In the genomic region with DNA sequence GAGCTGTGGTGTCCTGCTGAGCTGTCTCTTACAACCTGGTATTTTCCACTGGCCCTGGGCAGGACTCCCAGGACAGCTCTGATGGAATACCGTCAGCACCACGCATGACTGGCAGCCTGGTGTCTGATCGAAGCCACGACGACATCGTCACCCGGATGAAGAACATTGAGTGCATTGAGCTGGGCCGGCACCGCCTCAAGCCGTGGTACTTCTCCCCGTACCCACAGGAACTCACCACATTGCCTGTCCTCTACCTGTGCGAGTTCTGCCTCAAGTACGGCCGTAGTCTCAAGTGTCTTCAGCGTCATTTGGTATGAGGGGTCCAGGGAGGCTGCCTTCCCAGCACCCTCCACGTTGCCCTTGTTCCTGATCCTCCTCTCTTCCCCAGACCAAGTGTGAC, we compare ENCODE assay signal across 23 cellular contexts. TPM values are rescaled to one million over a fixed set of nuclear protein-coding genes. Genes with fewer than 3 reads are reported as not detected.
A peak's percentile ranks its signal among the peaks of the same experiment; 100 is the strongest.
DNase-seq lines count a peak whose midpoint lies in the region; ATAC-seq, FAIRE-seq and TF ChIP-seq lines count a peak whose summit lies in the region.
"Had no signal": no experiment of that assay in that cellular context is flagged by ENCODE, and none has a peak within 500 bp of the region (broad histone marks: within the 10 kb centered on the region; RNA-seq: fewer than 3 reads in every experiment).

No MANE protein-coding gene starts in this region.

- no peak overlapping the region for H3K27ac ChIP-seq in CD4-positive, alpha-beta T cell (ENCODE audit: low read depth, low read length)
- H3K27ac ChIP-seq in DND-41 (ENCODE audit: low read length) = no peak overlapping the region
- H3K27ac ChIP-seq in K562 (ENCODE audit: extremely low read depth, low read depth, low read length) = no peak overlapping the region
- H3K27ac ChIP-seq in body of pancreas = no peak overlapping the region
- H3K27ac ChIP-seq in colonic mucosa = no peak overlapping the region
- H3K27ac ChIP-seq: SK-N-MC had no signal

- no peak for ATAC-seq in CD4-positive, alpha-beta T cell (ENCODE audit: poor library complexity)
- ATAC-seq in DND-41 (ENCODE audit: insufficient read depth, low read depth) (no peak), K562 (no peak), natural killer cell (no peak), body of pancreas (no peak), GM18909 (IDR thresholded peaks at IDR 0.05; ENCODE audit: poor library complexity, unreplicated experiment) (no peak)
- ATAC-seq: activated T-cell treated with anti-CD3 and anti-CD28 coated beads, Interleukin-2, amount 50 U/mL, for 72 hours; left ventricle myocardium superior had no signal

- H3K4me3 ChIP-seq in DND-41 (ENCODE audit: low read depth in 1 of 2, low read length in 2 of 2) (no peak overlapping the region), K562 (no peak overlapping the region), body of pancreas (no peak overlapping the region), colonic mucosa (no peak overlapping the region)
- H3K4me3 ChIP-seq: SK-N-MC had no signal

- H3K9me1 ChIP-seq in K562 (ENCODE audit: control insufficient read depth, insufficient read depth, low read length) = peaks cover 3% of the 10 kb centered on the region

- no peaks in the 10 kb centered on the region for H3K27me3 Mint-ChIP-seq in CD4-positive, alpha-beta T cell
- no peaks in the 10 kb centered on the region for H3K27me3 Mint-ChIP-seq in natural killer cell (ENCODE audit: low read depth in 2 of 2)

- TF ChIP-seq CTCF in CD4-positive, alpha-beta T cell (IDR thresholded peaks at IDR 0.05) = no peak
- TF ChIP-seq CTCF in DND-41 (IDR thresholded peaks at IDR 0.05; ENCODE audit: borderline replicate concordance, extremely low read depth, low read length, poor library complexity, severe bottlenecking) (no peak), K562 (IDR thresholded peaks at IDR 0.05 in 2 of 3, conservative IDR thresholded peaks at IDR 0.05 in 1 of 3; ENCODE audit: insufficient read depth in 2 of 3, low read depth in 1 of 3, low read length in 3 of 3) (no peak), natural killer cell (IDR thresholded peaks at IDR 0.05) (no peak), body of pancreas (IDR thresholded peaks at IDR 0.05) (no peak), colonic mucosa (IDR thresholded peaks at IDR 0.05) (no peak)

- 95% methylated on average over 12 of the region's 16 CpGs for WGBS in K562 (ENCODE audit: insufficient coverage, low coverage, missing lambda C conversion rate)
- WGBS in body of pancreas, 2 donors = 87 to 89% methylated on average over 10 to 15 of the region's 16 CpGs

- H3K4me2 ChIP-seq in DND-41 (ENCODE audit: insufficient read depth, low read length) = 0 out of 2 replicates have a peak overlapping the region, but pooled peaks have one; percentile 1
- H3K4me2 ChIP-seq in K562 (ENCODE audit: insufficient read depth, low read length) = no peak overlapping the region

- peaks cover 68% of the 10 kb centered on the region for H3K4me1 ChIP-seq in DND-41 (ENCODE audit: insufficient read depth, low read length)
- peaks cover 24 to 35% of the 10 kb centered on the region in 2 experiments for H3K4me1 ChIP-seq in K562 (replicated peaks in 1 of 2; ENCODE audit: control insufficient read depth in 2 of 2, insufficient read depth in 2 of 2, low read length in 2 of 2)
- H3K4me1 ChIP-seq in body of pancreas = peaks cover 36% of the 10 kb centered on the region
- peaks cover 16% of the 10 kb centered on the region for H3K4me1 ChIP-seq in colonic mucosa

- no peak overlapping the region for H3K9ac ChIP-seq in DND-41 (ENCODE audit: low read depth, low read length)
- no peak overlapping the region for H3K9ac ChIP-seq in K562 (ENCODE audit: insufficient read depth in 1 of 2, low read depth in 2 of 2, low read length in 2 of 2)
- H3K9ac ChIP-seq in colonic mucosa (ENCODE audit: low read depth in 2 of 2, low read length in 2 of 2) = no peak overlapping the region

- FAIRE-seq in K562 (lab: Jason Lieb, UNC) = no peak
- FAIRE-seq: RCC 7860, TTC549 had no signal

- H3K4me1 Mint-ChIP-seq in CD4-positive, alpha-beta T cell (ENCODE audit: low read depth) = peaks cover 41% of the 10 kb centered on the region
- H3K4me1 Mint-ChIP-seq in natural killer cell = peaks cover 0 to 33% of the 10 kb centered on the region in 2 donors

- no peaks in the 10 kb centered on the region for H3K9me3 Mint-ChIP-seq in CD4-positive, alpha-beta T cell
- no peaks in the 10 kb centered on the region for H3K9me3 Mint-ChIP-seq in natural killer cell
- H3K9me3 Mint-ChIP-seq: activated T-cell treated with anti-CD3 and anti-CD28 coated beads, Interleukin-2, amount 50 U/mL, for 72 hours had no signal

- H3K4me3 Mint-ChIP-seq in CD4-positive, alpha-beta T cell = peak overlapping the region; percentile 69
- H3K4me3 Mint-ChIP-seq in natural killer cell = peak overlapping the region; percentile 3

- TF ChIP-seq RAD21 in K562 (CRISPR knock-in tag; conservative IDR thresholded peaks at IDR 0.05 in 1 of 2, IDR thresholded peaks at IDR 0.05 in 1 of 2) = no peak

- in situ Hi-C loops in K562 (cut with MboI) = loop anchor here (5.0 to 10.0 kb wide), 2 partner anchors 108 to 280 kb away; no protein-coding TSS in a partner anchor

- peaks cover 40% of the 10 kb centered on the region for H4K20me1 ChIP-seq in DND-41 (ENCODE audit: insufficient read depth, low read length)
- H4K20me1 ChIP-seq in K562 (replicated peaks; ENCODE audit: control insufficient read depth, insufficient read depth, low read length) = peaks cover 14% of the 10 kb centered on the region

- CTCF ChIA-PET in CD4-positive, alpha-beta T cell (lab: Charles Lee) = no interaction called here
- CTCF ChIA-PET in K562 (lab: Yijun Ruan, JAX; ENCODE audit: low intra/inter-chr PET ratio) = no interaction called here

- no peak for DNase-seq in CD4-positive, alpha-beta T cell
- no peak for DNase-seq in DND-41
- no peak for DNase-seq in K562 (ENCODE audit: extremely low read depth in 1 of 4, low spot score in 3 of 4)
- DNase-seq in natural killer cell = no peak
- DNase-seq in body of pancreas = no peak
- no peak for DNase-seq in colonic mucosa
- DNase-seq in retina = no peak
- DNase-seq: activated CD4-positive, alpha-beta T cell treated with anti-CD3 and anti-CD28 coated beads, Interleukin-2, amount 50 U/mL, for 1 hour; activated T-cell treated with anti-CD3 and anti-CD28 coated beads, Interleukin-2, amount 50 U/mL, for 72 hours; anterior cingulate cortex; cerebellar nuclear complex; effector CD8-positive, alpha-beta T cell; H7; left ventricle myocardium superior; NCI-H1092; NCI-H2081; NCI-H446 treated with DMSO at 0.1 percent for 48 hours; NK-92 treated with Interleukin-12 subunit alpha and Interleukin-12 subunit beta, amount 100 ng/mL, for 24 hours; stimulated activated CD4-positive, alpha-beta T cell treated with anti-CD3 and anti-CD28 coated beads, Interleukin-1b, Interleukin-23, amount 100 ng/mL, for 48 hours had no signal

- BruUV-seq in K562 (replicated peaks; lab: Mats Ljungman, UMichigan) = no TSS peak

- peaks cover 71% of the 10 kb centered on the region for H3K36me3 Mint-ChIP-seq in CD4-positive, alpha-beta T cell (ENCODE audit: low read depth)
- H3K36me3 Mint-ChIP-seq in natural killer cell = no peaks in the 10 kb centered on the region

- intact Hi-C loops in CD4-positive, alpha-beta T cell (cut with DNase I, micrococcal nuclease) = loop anchor here (5.0 to 10.0 kb wide), 5 partner anchors 52 to 550 kb away; a partner anchor contains a TSS
- intact Hi-C loops in K562 (cut with micrococcal nuclease) = loop anchor here (5.0 kb wide), 2 partner anchors 58 to 173 kb away; a partner anchor contains a TSS
- intact Hi-C loops in natural killer cell (cut with micrococcal nuclease) = loop anchor here (5.0 kb wide), 2 partner anchors 77 to 288 kb away; a partner anchor contains a TSS
- intact Hi-C loops in body of pancreas (cut with DNase I) = no loop called here
- intact Hi-C loops in colonic mucosa (cut with DNase I) = no loop called here

- 0 out of 2 replicates have a peak, but pooled peaks have one; percentile 13 for TF ChIP-seq POLR2A in K562 (conservative IDR thresholded peaks at IDR 0.05)
- no peak for TF ChIP-seq POLR2A in body of pancreas (IDR thresholded peaks at IDR 0.05)

- POLR2A ChIA-PET in CD4-positive, alpha-beta T cell (lab: Charles Lee) = no interaction called here
- POLR2A ChIA-PET in K562 (lab: Yijun Ruan, JAX) = interaction anchor here (2.0 kb wide), 1 partner anchor 8 kb away, joined by 5 read pairs; no protein-coding TSS in a partner anchor

- peak overlapping the region; percentile 61 for H3K27ac Mint-ChIP-seq in CD4-positive, alpha-beta T cell
- H3K27ac Mint-ChIP-seq in natural killer cell = peak overlapping the region; percentile 33 to 53

- no peaks in the 10 kb centered on the region for H3K27me3 ChIP-seq in CD4-positive, alpha-beta T cell (ENCODE audit: control insufficient read depth, insufficient read depth, low read length)
- H3K27me3 ChIP-seq in DND-41 (ENCODE audit: insufficient read depth, low read length, poor library complexity) (no peaks in the 10 kb centered on the region), K562 (ENCODE audit: control insufficient read depth in 2 of 2, insufficient read depth in 2 of 2, low read length in 2 of 2) (no peaks in the 10 kb centered on the region), body of pancreas (no peaks in the 10 kb centered on the region), colonic mucosa (no peaks in the 10 kb centered on the region)

- H3K79me2 ChIP-seq in DND-41 (ENCODE audit: insufficient read depth, low read length) (peaks cover 60% of the 10 kb centered on the region), K562 (ENCODE audit: control insufficient read depth, insufficient read depth, low read length) (peaks cover 24% of the 10 kb centered on the region)

- H3K9me3 ChIP-seq in CD4-positive, alpha-beta T cell (ENCODE audit: control insufficient read depth, low read length) = no peaks in the 10 kb centered on the region
- no peaks in the 10 kb centered on the region for H3K9me3 ChIP-seq in DND-41 (ENCODE audit: insufficient read depth, low read length, severe bottlenecking)
- H3K9me3 ChIP-seq in K562 (replicated peaks; ENCODE audit: control insufficient read depth, insufficient read depth, low read depth, low read length) = no peaks in the 10 kb centered on the region
- no peaks in the 10 kb centered on the region for H3K9me3 ChIP-seq in body of pancreas
- no peaks in the 10 kb centered on the region for H3K9me3 ChIP-seq in colonic mucosa

- H2AFZ ChIP-seq in DND-41 (ENCODE audit: low read depth, low read length) (no peak overlapping the region), K562 (ENCODE audit: low read depth, low read length) (no peak overlapping the region)

- TF ChIP-seq EP300 in K562 (IDR thresholded peaks at IDR 0.05; ENCODE audit: low read length) = no peak

- H3K36me3 ChIP-seq in DND-41 (ENCODE audit: insufficient read depth, low read length) (peaks cover 67% of the 10 kb centered on the region), K562 (ENCODE audit: control insufficient read depth, insufficient read depth, low read length) (peaks cover 67% of the 10 kb centered on the region), body of pancreas (replicated peaks in 1 of 2; ENCODE audit: insufficient read depth in 1 of 2, low read depth in 2 of 2) (peaks cover 0 to 38% of the 10 kb centered on the region in 2 donors), colonic mucosa (peaks cover 17% of the 10 kb centered on the region)

RNA-seq across cellular contexts. Expression of a gene that starts 2.4 kb away (rescaled TPM):
- 10 to 100 TPM; 90.9 to 99.6 TPM for total RNA-seq in CD4-positive, alpha-beta T cell
- total RNA-seq in K562 (2011; cell fraction: chromatin; rRNA removed; ENCODE audit: low replicate concordance) = 44.9 and 134 TPM in 2 replicates
- total RNA-seq in K562 (2011; cell fraction: nucleolus; rRNA removed) = 81.0 and 82.1 TPM in 2 replicates
- total RNA-seq in K562 (2011; cell fraction: nucleoplasm; rRNA removed) = 51.7 and 58.3 TPM in 2 replicates
- 59.6 and 74.1 TPM in 2 replicates for total RNA-seq in K562 (2014; rRNA removed)
- 28.8 and 34.4 TPM in 2 replicates for total RNA-seq in K562 (2014; rRNA removed; fragmentation: Illumina TruSeq; extraction: Trizol)
- total RNA-seq in K562 (2015; rRNA removed; fragmentation: Illumina TruSeq; extraction: Trizol) = 52.7 and 57.5 TPM in 2 replicates
- total RNA-seq in K562 (2021) = 68.3 and 76.8 TPM in 2 replicates
- polyA plus RNA-seq in K562 (2011; rRNA removed) = 42.4 and 57.9 TPM in 2 replicates
- polyA plus RNA-seq in K562 (2011; cell fraction: cytosol; rRNA removed) = 44.4 and 53.1 TPM in 2 replicates
- 70.2 and 76.3 TPM in 2 replicates for polyA plus RNA-seq in K562 (2011; cell fraction: nucleus; rRNA removed)
- polyA plus RNA-seq in K562 (2012) = 52.3 and 56.9 TPM in 2 replicates
- 63.3 and 66.5 TPM in 2 replicates for polyA plus RNA-seq in K562 (2014; fragmentation: Illumina TruSeq; extraction: Trizol)
- 10 to 100 TPM in 1 of 2 experiments, 1 to 10 TPM in 1; 3.6 to 12.9 TPM for polyA plus RNA-seq in K562 (2014; fragmentation: Nextera tagmentation; extraction: Ambion mirVana)
- 68.4 and 75.4 TPM in 2 replicates for polyA plus RNA-seq in K562 (2014; rRNA removed)
- 47.1 and 62.6 TPM in 2 replicates for polyA minus RNA-seq in K562 (2011; rRNA and poly(A)+ RNA removed)
- 27.5 and 38.4 TPM in 2 replicates for polyA minus RNA-seq in K562 (2011; cell fraction: cytosol; rRNA and poly(A)+ RNA removed)
- 32.3 and 44.0 TPM in 2 replicates for polyA minus RNA-seq in K562 (2011; cell fraction: nucleus; rRNA and poly(A)+ RNA removed)
- total RNA-seq in natural killer cell = 100 to 1,000 TPM; 140 to 155 (median 146) TPM
- 10 to 100 TPM; 38.9 to 45.5 TPM for total RNA-seq in body of pancreas
- 10 to 100 TPM; 65.3 to 83.4 TPM for total RNA-seq in colonic mucosa

RNA-seq across cellular contexts. Expression of a gene that starts 6.2 kb away (rescaled TPM):
- 10 to 100 TPM; 25.3 to 25.9 TPM for total RNA-seq in CD4-positive, alpha-beta T cell
- 43.1 and 99.3 TPM in 2 replicates for total RNA-seq in K562 (2011; cell fraction: chromatin; rRNA removed; ENCODE audit: low replicate concordance)
- total RNA-seq in K562 (2011; cell fraction: nucleolus; rRNA removed) = 62.9 and 67.9 TPM in 2 replicates
- total RNA-seq in K562 (2011; cell fraction: nucleoplasm; rRNA removed) = 55.1 and 61.4 TPM in 2 replicates
- total RNA-seq in K562 (2014; rRNA removed) (64.4 and 78.1 TPM in 2 replicates), K562 (2014; rRNA removed; fragmentation: Illumina TruSeq; extraction: Trizol) (9.0 and 11.7 TPM in 2 replicates), K562 (2015; rRNA removed; fragmentation: Illumina TruSeq; extraction: Trizol) (15.1 and 15.6 TPM in 2 replicates), K562 (2021) (78.2 and 87.2 TPM in 2 replicates), natural killer cell (10 to 100 TPM; 34.6 to 45.6 (median 38.5) TPM), body of pancreas (100 to 1,000 TPM in 1 of 2 donors, 10 to 100 TPM in 1; 45.4 to 112 TPM), colonic mucosa (10 to 100 TPM; 26.1 to 58.1 TPM)
- polyA plus RNA-seq in K562 (2011; rRNA removed) (33.2 and 33.8 TPM in 2 replicates), K562 (2014; fragmentation: Illumina TruSeq; extraction: Trizol) (15.6 and 15.9 TPM in 2 replicates), K562 (2014; fragmentation: Nextera tagmentation; extraction: Ambion mirVana) (1 to 10 TPM; 5.4 to 9.4 TPM), K562 (2014; rRNA removed) (63.2 and 75.9 TPM in 2 replicates)
- polyA plus RNA-seq in K562 (2011; cell fraction: cytosol; rRNA removed) = 33.5 and 84.3 TPM in 2 replicates
- polyA plus RNA-seq in K562 (2011; cell fraction: nucleus; rRNA removed) = 65.0 and 106 TPM in 2 replicates
- 32.9 and 41.4 TPM in 2 replicates for polyA plus RNA-seq in K562 (2012)
- polyA minus RNA-seq in K562 (2011; rRNA and poly(A)+ RNA removed) = 10.3 and 11.0 TPM in 2 replicates
- polyA minus RNA-seq in K562 (2011; cell fraction: cytosol; rRNA and poly(A)+ RNA removed) = 9.4 and 19.7 TPM in 2 replicates
- 27.5 and 27.6 TPM in 2 replicates for polyA minus RNA-seq in K562 (2011; cell fraction: nucleus; rRNA and poly(A)+ RNA removed)

RNA-seq across cellular contexts. Expression of a gene that starts 51.7 kb away (rescaled TPM):
- 100 to 1,000 TPM; 379 to 382 TPM for total RNA-seq in CD4-positive, alpha-beta T cell
- total RNA-seq in K562 (2011; cell fraction: chromatin; rRNA removed; ENCODE audit: low replicate concordance) = 79.5 and 201 TPM in 2 replicates
- 107 and 114 TPM in 2 replicates for total RNA-seq in K562 (2011; cell fraction: nucleolus; rRNA removed)
- total RNA-seq in K562 (2011; cell fraction: nucleoplasm; rRNA removed) = 101 and 117 TPM in 2 replicates
- total RNA-seq in K562 (2014; rRNA removed) (33.4 and 37.6 TPM in 2 replicates), K562 (2014; rRNA removed; fragmentation: Illumina TruSeq; extraction: Trizol) (13.6 and 14.2 TPM in 2 replicates), K562 (2015; rRNA removed; fragmentation: Illumina TruSeq; extraction: Trizol) (20.6 and 21.0 TPM in 2 replicates), K562 (2021) (52.2 and 62.0 TPM in 2 replicates), natural killer cell (100 to 1,000 TPM; 319 to 380 (median 338) TPM), body of pancreas (10 to 100 TPM; 27.5 to 45.8 TPM), colonic mucosa (10 to 100 TPM; 58.7 to 68.3 TPM)
- polyA plus RNA-seq in K562 (2011; rRNA removed) (17.0 and 30.8 TPM in 2 replicates), K562 (2014; fragmentation: Illumina TruSeq; extraction: Trizol) (46.8 and 67.4 TPM in 2 replicates), K562 (2014; fragmentation: Nextera tagmentation; extraction: Ambion mirVana) (1 to 10 TPM; 6.0 to 6.4 TPM), K562 (2014; rRNA removed) (30.1 and 31.1 TPM in 2 replicates)
- polyA plus RNA-seq in K562 (2011; cell fraction: cytosol; rRNA removed) = 15.4 and 23.1 TPM in 2 replicates
- 129 and 168 TPM in 2 replicates for polyA plus RNA-seq in K562 (2011; cell fraction: nucleus; rRNA removed)
- polyA plus RNA-seq in K562 (2012) = 45.8 and 53.1 TPM in 2 replicates
- 24.3 and 24.4 TPM in 2 replicates for polyA minus RNA-seq in K562 (2011; rRNA and poly(A)+ RNA removed)
- 25.8 and 34.8 TPM in 2 replicates for polyA minus RNA-seq in K562 (2011; cell fraction: cytosol; rRNA and poly(A)+ RNA removed)
- 58.0 and 73.5 TPM in 2 replicates for polyA minus RNA-seq in K562 (2011; cell fraction: nucleus; rRNA and poly(A)+ RNA removed)

Comparison
In these comparisons a context has a peak if more than half of its experiments do, and no peak if none do; other contexts are left out.
1. intact Hi-C loops: an anchor here in CD4-positive, alpha-beta T cell (5.0 to 10.0 kb wide), K562 (5.0 kb wide) and natural killer cell (5.0 kb wide); none called in body of pancreas and colonic mucosa.